1 cellular context compared by ENCODE assay signal in the genomic region with DNA sequence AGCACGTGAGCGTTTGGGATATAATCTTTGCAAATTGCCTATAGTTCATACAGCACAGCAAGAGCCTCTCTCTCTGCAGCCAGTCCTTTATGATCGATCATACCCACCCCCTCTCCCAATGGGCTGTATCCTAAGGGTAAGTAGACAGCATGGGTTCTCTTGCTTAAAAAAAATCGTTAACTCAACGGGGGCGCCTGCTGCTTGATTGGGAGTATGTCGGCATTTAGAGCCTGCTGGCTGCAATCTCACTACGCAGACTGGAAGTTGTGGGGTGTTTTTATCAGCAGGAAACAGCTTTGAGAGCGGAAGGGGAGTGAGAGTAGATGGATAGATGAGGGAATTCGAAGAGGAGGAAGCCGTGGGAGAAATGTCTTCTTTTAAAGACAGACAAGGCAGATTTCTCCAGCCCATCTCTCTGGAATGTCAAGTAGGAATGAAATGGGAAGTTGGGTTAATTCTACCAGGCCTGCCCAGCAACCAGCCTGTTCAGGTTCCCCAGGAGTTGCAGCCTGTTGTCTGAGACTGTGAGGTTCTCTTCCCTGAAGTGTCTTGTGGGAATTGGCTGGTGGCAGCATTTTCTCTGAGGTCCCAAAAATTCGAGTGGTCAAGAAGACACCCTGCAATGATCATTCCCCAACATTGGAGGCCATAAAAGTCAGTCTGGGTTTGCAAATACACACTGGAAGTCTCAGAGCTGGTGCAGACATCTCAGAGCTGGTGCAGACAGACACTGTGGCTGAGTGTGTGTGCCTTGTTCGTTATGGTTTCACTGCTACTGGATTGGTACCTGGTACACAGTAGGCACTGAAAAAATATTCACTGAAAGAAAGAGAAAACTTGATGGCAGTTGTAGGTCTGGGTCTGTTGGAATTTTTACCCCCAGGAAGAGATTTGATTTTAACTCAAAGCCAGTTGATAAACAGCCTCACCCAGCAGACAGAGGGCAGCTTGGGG.
TF ChIP-seq lines count a peak whose summit lies in the region.

No MANE protein-coding gene starts in this region.

TF ChIP-seq in GM23338, 12 proteins besides CTCF, POLR2A, EP300 and RAD21 (continued from another document):
- TF ChIP-seq, protein P1, sequence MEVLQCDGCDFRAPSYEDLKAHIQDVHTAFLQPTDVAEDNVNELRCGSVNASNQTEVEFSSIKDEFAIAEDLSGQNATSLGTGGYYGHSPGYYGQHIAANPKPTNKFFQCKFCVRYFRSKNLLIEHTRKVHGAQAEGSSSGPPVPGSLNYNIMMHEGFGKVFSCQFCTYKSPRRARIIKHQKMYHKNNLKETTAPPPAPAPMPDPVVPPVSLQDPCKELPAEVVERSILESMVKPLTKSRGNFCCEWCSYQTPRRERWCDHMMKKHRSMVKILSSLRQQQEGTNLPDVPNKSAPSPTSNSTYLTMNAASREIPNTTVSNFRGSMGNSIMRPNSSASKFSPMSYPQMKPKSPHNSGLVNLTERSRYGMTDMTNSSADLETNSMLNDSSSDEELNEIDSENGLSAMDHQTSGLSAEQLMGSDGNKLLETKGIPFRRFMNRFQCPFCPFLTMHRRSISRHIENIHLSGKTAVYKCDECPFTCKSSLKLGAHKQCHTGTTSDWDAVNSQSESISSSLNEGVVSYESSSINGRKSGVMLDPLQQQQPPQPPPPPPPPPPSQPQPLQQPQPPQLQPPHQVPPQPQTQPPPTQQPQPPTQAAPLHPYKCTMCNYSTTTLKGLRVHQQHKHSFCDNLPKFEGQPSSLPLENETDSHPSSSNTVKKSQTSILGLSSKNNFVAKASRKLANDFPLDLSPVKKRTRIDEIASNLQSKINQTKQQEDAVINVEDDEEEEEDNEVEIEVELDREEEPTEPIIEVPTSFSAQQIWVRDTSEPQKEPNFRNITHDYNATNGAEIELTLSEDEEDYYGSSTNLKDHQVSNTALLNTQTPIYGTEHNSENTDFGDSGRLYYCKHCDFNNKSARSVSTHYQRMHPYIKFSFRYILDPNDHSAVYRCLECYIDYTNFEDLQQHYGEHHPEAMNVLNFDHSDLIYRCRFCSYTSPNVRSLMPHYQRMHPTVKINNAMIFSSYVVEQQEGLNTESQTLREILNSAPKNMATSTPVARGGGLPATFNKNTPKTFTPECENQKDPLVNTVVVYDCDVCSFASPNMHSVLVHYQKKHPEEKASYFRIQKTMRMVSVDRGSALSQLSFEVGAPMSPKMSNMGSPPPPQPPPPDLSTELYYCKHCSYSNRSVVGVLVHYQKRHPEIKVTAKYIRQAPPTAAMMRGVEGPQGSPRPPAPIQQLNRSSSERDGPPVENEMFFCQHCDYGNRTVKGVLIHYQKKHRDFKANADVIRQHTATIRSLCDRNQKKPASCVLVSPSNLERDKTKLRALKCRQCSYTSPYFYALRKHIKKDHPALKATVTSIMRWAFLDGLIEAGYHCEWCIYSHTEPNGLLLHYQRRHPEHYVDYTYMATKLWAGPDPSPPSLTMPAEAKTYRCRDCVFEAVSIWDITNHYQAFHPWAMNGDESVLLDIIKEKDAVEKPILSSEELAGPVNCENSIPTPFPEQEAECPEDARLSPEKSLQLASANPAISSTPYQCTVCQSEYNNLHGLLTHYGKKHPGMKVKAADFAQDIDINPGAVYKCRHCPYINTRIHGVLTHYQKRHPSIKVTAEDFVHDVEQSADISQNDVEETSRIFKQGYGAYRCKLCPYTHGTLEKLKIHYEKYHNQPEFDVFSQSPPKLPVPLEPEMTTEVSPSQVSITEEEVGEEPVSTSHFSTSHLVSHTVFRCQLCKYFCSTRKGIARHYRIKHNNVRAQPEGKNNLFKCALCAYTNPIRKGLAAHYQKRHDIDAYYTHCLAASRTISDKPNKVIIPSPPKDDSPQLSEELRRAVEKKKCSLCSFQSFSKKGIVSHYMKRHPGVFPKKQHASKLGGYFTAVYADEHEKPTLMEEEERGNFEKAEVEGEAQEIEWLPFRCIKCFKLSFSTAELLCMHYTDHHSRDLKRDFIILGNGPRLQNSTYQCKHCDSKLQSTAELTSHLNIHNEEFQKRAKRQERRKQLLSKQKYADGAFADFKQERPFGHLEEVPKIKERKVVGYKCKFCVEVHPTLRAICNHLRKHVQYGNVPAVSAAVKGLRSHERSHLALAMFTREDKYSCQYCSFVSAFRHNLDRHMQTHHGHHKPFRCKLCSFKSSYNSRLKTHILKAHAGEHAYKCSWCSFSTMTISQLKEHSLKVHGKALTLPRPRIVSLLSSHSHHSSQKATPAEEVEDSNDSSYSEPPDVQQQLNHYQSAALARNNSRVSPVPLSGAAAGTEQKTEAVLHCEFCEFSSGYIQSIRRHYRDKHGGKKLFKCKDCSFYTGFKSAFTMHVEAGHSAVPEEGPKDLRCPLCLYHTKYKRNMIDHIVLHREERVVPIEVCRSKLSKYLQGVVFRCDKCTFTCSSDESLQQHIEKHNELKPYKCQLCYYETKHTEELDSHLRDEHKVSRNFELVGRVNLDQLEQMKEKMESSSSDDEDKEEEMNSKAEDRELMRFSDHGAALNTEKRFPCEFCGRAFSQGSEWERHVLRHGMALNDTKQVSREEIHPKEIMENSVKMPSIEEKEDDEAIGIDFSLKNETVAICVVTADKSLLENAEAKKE (CRISPR knock-in tag; IDR thresholded peaks at IDR 0.05) = no peak
TF ChIP-seq in GM23338: peak in this region for 0.
